Comparison of ENCODE assay signal across 3 cellular contexts in genomic region chr2:47326394-47326793, GRCh38. TPM values are rescaled to one million over a fixed set of nuclear protein-coding genes. Genes with fewer than 3 reads are reported as not detected.
"Had no signal": no experiment of that assay in that cellular context is flagged by ENCODE, and none has a peak within 500 bp of the region (broad histone marks: within the 10 kb centered on the region; RNA-seq: fewer than 3 reads in every experiment).

No MANE protein-coding gene starts in this region.

RNA-seq across cellular contexts. Expression of gene EPCAM, which starts 42.7 kb away (rescaled TPM):
- total RNA-seq: H4, HT1080 had no signal
- polyA plus RNA-seq: GM23248 had no signal
